In the genomic region with DNA sequence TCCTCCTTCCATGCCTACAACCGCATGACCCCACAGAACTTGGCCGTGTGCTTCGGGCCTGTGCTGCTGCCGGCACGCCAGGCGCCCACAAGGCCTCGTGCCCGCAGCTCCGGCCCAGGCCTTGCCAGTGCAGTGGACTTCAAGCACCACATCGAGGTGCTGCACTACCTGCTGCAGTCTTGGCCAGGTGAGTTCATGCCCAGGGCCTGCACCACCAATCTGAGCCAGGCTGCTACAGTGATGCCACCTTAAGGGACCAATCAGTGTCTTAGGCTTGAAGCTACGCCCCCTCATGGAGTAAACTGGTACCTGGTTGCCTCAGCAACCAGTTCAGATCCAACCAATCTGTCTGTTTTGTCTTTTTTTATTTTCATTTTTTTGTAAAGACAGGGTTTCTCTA, we compare ENCODE assay signal across 3 cellular contexts.
TF ChIP-seq lines count a peak whose summit lies in the region.

No MANE protein-coding gene starts in this region.

TF ChIP-seq in HCT116, 20 proteins besides CTCF, POLR2A, EP300 and RAD21:
- TF ChIP-seq, protein P1, sequence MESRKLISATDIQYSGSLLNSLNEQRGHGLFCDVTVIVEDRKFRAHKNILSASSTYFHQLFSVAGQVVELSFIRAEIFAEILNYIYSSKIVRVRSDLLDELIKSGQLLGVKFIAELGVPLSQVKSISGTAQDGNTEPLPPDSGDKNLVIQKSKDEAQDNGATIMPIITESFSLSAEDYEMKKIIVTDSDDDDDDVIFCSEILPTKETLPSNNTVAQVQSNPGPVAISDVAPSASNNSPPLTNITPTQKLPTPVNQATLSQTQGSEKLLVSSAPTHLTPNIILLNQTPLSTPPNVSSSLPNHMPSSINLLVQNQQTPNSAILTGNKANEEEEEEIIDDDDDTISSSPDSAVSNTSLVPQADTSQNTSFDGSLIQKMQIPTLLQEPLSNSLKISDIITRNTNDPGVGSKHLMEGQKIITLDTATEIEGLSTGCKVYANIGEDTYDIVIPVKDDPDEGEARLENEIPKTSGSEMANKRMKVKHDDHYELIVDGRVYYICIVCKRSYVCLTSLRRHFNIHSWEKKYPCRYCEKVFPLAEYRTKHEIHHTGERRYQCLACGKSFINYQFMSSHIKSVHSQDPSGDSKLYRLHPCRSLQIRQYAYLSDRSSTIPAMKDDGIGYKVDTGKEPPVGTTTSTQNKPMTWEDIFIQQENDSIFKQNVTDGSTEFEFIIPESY (IDR thresholded peaks at IDR 0.05; ENCODE audit: extremely low read depth, insufficient replicate concordance, low read length) = no peak
- TF ChIP-seq POLR2AphosphoS5 (IDR thresholded peaks at IDR 0.05; ENCODE audit: low read depth, low read length) (no peak), EGR1 (IDR thresholded peaks at IDR 0.05; ENCODE audit: low read depth) (no peak; the same call in 1 of the 2 replicates), SP1 (IDR thresholded peaks at IDR 0.05; ENCODE audit: low read depth) (no peak), YY1 (IDR thresholded peaks at IDR 0.05; ENCODE audit: extremely low read depth, insufficient replicate concordance, low read depth, low read length) (no peak), EZH2phosphoT487 (IDR thresholded peaks at IDR 0.05; ENCODE audit: borderline replicate concordance) (no peak), CEBPB (IDR thresholded peaks at IDR 0.05; ENCODE audit: low read depth) (no peak), CBX3 (IDR thresholded peaks at IDR 0.05; ENCODE audit: low read depth) (no peak), EZH2 (IDR thresholded peaks at IDR 0.05) (no peak), ELF1 (IDR thresholded peaks at IDR 0.05; ENCODE audit: borderline replicate concordance, low read depth) (no peak)
- TF ChIP-seq, protein P2, sequence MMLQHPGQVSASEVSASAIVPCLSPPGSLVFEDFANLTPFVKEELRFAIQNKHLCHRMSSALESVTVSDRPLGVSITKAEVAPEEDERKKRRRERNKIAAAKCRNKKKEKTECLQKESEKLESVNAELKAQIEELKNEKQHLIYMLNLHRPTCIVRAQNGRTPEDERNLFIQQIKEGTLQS (IDR thresholded peaks at IDR 0.05) = no peak
- TF ChIP-seq, protein P3, sequence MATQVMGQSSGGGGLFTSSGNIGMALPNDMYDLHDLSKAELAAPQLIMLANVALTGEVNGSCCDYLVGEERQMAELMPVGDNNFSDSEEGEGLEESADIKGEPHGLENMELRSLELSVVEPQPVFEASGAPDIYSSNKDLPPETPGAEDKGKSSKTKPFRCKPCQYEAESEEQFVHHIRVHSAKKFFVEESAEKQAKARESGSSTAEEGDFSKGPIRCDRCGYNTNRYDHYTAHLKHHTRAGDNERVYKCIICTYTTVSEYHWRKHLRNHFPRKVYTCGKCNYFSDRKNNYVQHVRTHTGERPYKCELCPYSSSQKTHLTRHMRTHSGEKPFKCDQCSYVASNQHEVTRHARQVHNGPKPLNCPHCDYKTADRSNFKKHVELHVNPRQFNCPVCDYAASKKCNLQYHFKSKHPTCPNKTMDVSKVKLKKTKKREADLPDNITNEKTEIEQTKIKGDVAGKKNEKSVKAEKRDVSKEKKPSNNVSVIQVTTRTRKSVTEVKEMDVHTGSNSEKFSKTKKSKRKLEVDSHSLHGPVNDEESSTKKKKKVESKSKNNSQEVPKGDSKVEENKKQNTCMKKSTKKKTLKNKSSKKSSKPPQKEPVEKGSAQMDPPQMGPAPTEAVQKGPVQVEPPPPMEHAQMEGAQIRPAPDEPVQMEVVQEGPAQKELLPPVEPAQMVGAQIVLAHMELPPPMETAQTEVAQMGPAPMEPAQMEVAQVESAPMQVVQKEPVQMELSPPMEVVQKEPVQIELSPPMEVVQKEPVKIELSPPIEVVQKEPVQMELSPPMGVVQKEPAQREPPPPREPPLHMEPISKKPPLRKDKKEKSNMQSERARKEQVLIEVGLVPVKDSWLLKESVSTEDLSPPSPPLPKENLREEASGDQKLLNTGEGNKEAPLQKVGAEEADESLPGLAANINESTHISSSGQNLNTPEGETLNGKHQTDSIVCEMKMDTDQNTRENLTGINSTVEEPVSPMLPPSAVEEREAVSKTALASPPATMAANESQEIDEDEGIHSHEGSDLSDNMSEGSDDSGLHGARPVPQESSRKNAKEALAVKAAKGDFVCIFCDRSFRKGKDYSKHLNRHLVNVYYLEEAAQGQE (IDR thresholded peaks at IDR 0.05; ENCODE audit: low read depth) = no peak
TF ChIP-seq in HCT116: peak in this region for 0.

TF ChIP-seq in GM12878, 131 proteins besides CTCF, POLR2A, EP300 and RAD21 (continues in another document):
- TF ChIP-seq PML (IDR thresholded peaks at IDR 0.05; ENCODE audit: low read length) (no peak), CHD4 (IDR thresholded peaks at IDR 0.05) (no peak), TCF7 (IDR thresholded peaks at IDR 0.05; ENCODE audit: borderline replicate concordance) (no peak), ATF7 (IDR thresholded peaks at IDR 0.05; ENCODE audit: low read depth) (no peak), EED (IDR thresholded peaks at IDR 0.05; ENCODE audit: low read depth) (no peak)
- TF ChIP-seq, protein P4, sequence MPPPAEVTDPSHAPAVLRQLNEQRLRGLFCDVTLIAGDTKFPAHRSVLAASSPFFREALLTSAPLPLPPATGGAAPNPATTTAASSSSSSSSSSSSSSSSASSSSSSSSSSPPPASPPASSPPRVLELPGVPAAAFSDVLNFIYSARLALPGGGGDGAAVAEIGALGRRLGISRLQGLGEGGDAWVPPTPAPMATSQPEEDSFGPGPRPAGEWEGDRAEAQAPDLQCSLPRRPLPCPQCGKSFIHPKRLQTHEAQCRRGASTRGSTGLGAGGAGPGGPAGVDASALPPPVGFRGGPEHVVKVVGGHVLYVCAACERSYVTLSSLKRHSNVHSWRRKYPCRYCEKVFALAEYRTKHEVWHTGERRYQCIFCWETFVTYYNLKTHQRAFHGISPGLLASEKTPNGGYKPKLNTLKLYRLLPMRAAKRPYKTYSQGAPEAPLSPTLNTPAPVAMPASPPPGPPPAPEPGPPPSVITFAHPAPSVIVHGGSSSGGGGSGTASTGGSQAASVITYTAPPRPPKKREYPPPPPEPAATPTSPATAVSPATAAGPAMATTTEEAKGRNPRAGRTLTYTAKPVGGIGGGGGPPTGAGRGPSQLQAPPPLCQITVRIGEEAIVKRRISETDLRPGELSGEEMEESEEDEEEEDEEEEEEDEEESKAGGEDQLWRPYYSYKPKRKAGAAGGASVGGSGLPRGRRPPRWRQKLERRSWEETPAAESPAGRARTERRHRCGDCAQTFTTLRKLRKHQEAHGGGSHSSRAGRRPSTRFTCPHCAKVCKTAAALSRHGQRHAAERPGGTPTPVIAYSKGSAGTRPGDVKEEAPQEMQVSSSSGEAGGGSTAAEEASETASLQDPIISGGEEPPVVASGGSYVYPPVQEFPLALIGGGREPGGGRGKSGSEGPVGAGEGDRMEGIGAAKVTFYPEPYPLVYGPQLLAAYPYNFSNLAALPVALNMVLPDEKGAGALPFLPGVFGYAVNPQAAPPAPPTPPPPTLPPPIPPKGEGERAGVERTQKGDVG (CRISPR knock-in tag; IDR thresholded peaks at IDR 0.05) = no peak
- TF ChIP-seq, protein P5, sequence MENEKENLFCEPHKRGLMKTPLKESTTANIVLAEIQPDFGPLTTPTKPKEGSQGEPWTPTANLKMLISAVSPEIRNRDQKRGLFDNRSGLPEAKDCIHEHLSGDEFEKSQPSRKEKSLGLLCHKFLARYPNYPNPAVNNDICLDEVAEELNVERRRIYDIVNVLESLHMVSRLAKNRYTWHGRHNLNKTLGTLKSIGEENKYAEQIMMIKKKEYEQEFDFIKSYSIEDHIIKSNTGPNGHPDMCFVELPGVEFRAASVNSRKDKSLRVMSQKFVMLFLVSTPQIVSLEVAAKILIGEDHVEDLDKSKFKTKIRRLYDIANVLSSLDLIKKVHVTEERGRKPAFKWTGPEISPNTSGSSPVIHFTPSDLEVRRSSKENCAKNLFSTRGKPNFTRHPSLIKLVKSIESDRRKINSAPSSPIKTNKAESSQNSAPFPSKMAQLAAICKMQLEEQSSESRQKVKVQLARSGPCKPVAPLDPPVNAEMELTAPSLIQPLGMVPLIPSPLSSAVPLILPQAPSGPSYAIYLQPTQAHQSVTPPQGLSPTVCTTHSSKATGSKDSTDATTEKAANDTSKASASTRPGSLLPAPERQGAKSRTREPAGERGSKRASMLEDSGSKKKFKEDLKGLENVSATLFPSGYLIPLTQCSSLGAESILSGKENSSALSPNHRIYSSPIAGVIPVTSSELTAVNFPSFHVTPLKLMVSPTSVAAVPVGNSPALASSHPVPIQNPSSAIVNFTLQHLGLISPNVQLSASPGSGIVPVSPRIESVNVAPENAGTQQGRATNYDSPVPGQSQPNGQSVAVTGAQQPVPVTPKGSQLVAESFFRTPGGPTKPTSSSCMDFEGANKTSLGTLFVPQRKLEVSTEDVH (IDR thresholded peaks at IDR 0.05; ENCODE audit: low read depth, partially characterized antibody) = no peak
- TF ChIP-seq, protein P6, sequence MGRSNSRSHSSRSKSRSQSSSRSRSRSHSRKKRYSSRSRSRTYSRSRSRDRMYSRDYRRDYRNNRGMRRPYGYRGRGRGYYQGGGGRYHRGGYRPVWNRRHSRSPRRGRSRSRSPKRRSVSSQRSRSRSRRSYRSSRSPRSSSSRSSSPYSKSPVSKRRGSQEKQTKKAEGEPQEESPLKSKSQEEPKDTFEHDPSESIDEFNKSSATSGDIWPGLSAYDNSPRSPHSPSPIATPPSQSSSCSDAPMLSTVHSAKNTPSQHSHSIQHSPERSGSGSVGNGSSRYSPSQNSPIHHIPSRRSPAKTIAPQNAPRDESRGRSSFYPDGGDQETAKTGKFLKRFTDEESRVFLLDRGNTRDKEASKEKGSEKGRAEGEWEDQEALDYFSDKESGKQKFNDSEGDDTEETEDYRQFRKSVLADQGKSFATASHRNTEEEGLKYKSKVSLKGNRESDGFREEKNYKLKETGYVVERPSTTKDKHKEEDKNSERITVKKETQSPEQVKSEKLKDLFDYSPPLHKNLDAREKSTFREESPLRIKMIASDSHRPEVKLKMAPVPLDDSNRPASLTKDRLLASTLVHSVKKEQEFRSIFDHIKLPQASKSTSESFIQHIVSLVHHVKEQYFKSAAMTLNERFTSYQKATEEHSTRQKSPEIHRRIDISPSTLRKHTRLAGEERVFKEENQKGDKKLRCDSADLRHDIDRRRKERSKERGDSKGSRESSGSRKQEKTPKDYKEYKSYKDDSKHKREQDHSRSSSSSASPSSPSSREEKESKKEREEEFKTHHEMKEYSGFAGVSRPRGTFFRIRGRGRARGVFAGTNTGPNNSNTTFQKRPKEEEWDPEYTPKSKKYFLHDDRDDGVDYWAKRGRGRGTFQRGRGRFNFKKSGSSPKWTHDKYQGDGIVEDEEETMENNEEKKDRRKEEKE (IDR thresholded peaks at IDR 0.05) = no peak

TF ChIP-seq in GM12891, 5 proteins besides CTCF, POLR2A, EP300 and RAD21:
- no peak for TF ChIP-seq POLR2AphosphoS5 (IDR thresholded peaks at IDR 0.05; ENCODE audit: low read depth, low read length)
- TF ChIP-seq SPI1 (IDR thresholded peaks at IDR 0.05; ENCODE audit: low read depth, low read length) = no peak
- TF ChIP-seq POU2F2 (IDR thresholded peaks at IDR 0.05; ENCODE audit: low read depth, low read length) = no peak
- TF ChIP-seq PAX5 (IDR thresholded peaks at IDR 0.05; ENCODE audit: insufficient read depth, low read length, severe bottlenecking) = no peak
- TF ChIP-seq TAF1 (IDR thresholded peaks at IDR 0.05; ENCODE audit: low read depth, low read length) = no peak
